1 cellular context compared by ENCODE assay signal in the genomic region with DNA sequence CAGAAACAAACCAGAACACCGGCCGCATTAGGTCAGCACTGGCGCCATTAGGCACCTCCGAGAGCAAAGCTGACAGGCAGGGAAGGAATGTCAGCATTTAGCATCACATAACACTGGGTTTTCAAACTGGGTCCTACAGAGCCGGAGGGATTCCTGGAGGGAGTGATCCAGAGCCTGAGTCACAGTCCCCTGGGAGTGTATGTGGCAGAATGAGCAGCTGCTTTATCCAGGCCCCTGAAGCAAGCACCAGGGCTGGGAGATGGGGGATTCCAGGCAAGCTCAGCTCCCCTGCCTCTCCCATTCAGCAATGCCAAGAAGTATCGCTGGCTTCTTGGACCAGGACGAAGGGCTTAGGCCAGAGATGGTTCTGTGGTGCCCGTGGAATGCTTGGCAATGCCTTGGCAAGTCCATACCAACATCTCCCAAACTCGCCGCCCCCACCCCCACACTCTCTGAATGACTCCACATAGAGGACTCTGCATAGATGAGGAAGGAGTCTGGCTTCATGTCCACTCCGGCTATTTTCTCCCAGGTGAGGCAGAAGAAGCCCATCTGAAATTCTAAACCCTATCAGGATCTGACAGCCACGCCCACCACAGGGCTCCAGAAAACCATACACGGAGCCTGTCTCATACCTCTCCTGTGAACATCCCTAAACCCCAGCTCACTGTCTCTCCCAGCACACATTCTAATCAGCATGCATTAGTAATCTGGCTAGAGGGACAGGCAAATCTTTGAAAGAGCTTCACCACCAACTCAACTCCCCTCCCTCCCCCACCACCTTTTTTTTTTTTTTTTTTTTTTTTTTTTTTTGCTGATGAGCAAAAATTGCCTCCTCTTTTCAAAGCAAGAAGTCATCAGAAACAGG.
TF ChIP-seq lines count a peak whose summit lies in the region.

No MANE protein-coding gene starts in this region.

TF ChIP-seq in neural cell, 6 proteins besides CTCF, POLR2A, EP300 and RAD21:
- no peak for TF ChIP-seq MXI1 (conservative IDR thresholded peaks at IDR 0.05; ENCODE audit: poor library complexity, severe bottlenecking)
- TF ChIP-seq EZH2 (IDR thresholded peaks at IDR 0.05; ENCODE audit: borderline replicate concordance, insufficient read depth, low read length, poor library complexity, severe bottlenecking): no peak
- TF ChIP-seq SMC3 (conservative IDR thresholded peaks at IDR 0.05; ENCODE audit: poor library complexity): no peak
- no peak for TF ChIP-seq TAF1 (IDR thresholded peaks at IDR 0.05; ENCODE audit: low read depth)
- TF ChIP-seq, protein P1, sequence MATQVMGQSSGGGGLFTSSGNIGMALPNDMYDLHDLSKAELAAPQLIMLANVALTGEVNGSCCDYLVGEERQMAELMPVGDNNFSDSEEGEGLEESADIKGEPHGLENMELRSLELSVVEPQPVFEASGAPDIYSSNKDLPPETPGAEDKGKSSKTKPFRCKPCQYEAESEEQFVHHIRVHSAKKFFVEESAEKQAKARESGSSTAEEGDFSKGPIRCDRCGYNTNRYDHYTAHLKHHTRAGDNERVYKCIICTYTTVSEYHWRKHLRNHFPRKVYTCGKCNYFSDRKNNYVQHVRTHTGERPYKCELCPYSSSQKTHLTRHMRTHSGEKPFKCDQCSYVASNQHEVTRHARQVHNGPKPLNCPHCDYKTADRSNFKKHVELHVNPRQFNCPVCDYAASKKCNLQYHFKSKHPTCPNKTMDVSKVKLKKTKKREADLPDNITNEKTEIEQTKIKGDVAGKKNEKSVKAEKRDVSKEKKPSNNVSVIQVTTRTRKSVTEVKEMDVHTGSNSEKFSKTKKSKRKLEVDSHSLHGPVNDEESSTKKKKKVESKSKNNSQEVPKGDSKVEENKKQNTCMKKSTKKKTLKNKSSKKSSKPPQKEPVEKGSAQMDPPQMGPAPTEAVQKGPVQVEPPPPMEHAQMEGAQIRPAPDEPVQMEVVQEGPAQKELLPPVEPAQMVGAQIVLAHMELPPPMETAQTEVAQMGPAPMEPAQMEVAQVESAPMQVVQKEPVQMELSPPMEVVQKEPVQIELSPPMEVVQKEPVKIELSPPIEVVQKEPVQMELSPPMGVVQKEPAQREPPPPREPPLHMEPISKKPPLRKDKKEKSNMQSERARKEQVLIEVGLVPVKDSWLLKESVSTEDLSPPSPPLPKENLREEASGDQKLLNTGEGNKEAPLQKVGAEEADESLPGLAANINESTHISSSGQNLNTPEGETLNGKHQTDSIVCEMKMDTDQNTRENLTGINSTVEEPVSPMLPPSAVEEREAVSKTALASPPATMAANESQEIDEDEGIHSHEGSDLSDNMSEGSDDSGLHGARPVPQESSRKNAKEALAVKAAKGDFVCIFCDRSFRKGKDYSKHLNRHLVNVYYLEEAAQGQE (IDR thresholded peaks at IDR 0.05; ENCODE audit: borderline replicate concordance): no peak
- no peak for TF ChIP-seq POLR2AphosphoS5 (IDR thresholded peaks at IDR 0.05)
